In genomic region chr13:84297246-84297645, GRCh38 we compare ENCODE assay signal across 24 cellular contexts.
DNase-seq lines count a peak whose midpoint lies in the region; TF ChIP-seq lines count a peak whose summit lies in the region.
"Had no signal": no experiment of that assay in that cellular context is flagged by ENCODE, and none has a peak within 500 bp of the region (broad histone marks: within the 10 kb centered on the region; RNA-seq: fewer than 3 reads in every experiment).

No MANE protein-coding gene starts in this region.

- no peak overlapping the region for H3K4me2 ChIP-seq in mesendoderm (ENCODE audit: low read length)
- H3K4me2 ChIP-seq: A549; BLaER1 treated with 17β-estradiol and CSF1 and Interleukin-3, amounts not matched to agents 10 nM and 100 nM had no signal

- intact Hi-C loops in posterior vena cava (cut with DNase I) = no loop called here

- no peaks in the 10 kb centered on the region for H3K9me3 ChIP-seq in tibial nerve
- H3K9me3 ChIP-seq: A549; BE2C; BLaER1 treated with 17β-estradiol and CSF1 and Interleukin-3, amounts not matched to agents 10 nM and 100 nM had no signal

- H4K5ac ChIP-seq in mesendoderm (ENCODE audit: low read length) = no peak overlapping the region

- no peak for TF ChIP-seq POLR2A in tibial nerve (IDR thresholded peaks at IDR 0.05)

- no peak overlapping the region for H3K4me3 Mint-ChIP-seq in progenitor cell of endocrine pancreas (ENCODE audit: low read depth)
- H3K4me3 Mint-ChIP-seq: CD14-positive monocyte; CD4-positive, alpha-beta T cell; CD8-positive, alpha-beta memory T cell had no signal

- H3K4me1 ChIP-seq in mesendoderm (ENCODE audit: control insufficient read depth, low read depth, low read length) (no peaks in the 10 kb centered on the region), tibial nerve (no peaks in the 10 kb centered on the region)
- H3K4me1 ChIP-seq: A549; BE2C; BLaER1 treated with 17β-estradiol and CSF1 and Interleukin-3, amounts not matched to agents 10 nM and 100 nM had no signal

- H3K36me3 ChIP-seq in mesendoderm (ENCODE audit: control insufficient read depth, insufficient read depth, low read length) = no peaks in the 10 kb centered on the region
- H3K36me3 ChIP-seq in tibial nerve = no peaks in the 10 kb centered on the region
- H3K36me3 ChIP-seq: BE2C; BLaER1 treated with 17β-estradiol and CSF1 and Interleukin-3, amounts not matched to agents 10 nM and 100 nM had no signal

- no peak overlapping the region for H3K23ac ChIP-seq in mesendoderm (ENCODE audit: low read length)

- no peak overlapping the region for H3K18ac ChIP-seq in mesendoderm (ENCODE audit: low read length)

- no peak overlapping the region for H3K27ac ChIP-seq in mesendoderm (ENCODE audit: low read depth, low read length)
- no peak overlapping the region for H3K27ac ChIP-seq in tibial nerve
- H3K27ac ChIP-seq: 22Rv1; A549; BLaER1 treated with 17β-estradiol and CSF1 and Interleukin-3, amounts not matched to agents 10 nM and 100 nM; GM23248 had no signal

- H4K8ac ChIP-seq in mesendoderm (ENCODE audit: low read depth, low read length) = no peak overlapping the region

- H3K79me1 ChIP-seq in mesendoderm (ENCODE audit: low read length) = no peaks in the 10 kb centered on the region

- H2BK5ac ChIP-seq in mesendoderm (ENCODE audit: low read length) = no peak overlapping the region

- H2BK15ac ChIP-seq in mesendoderm (replicated peaks; ENCODE audit: low read depth) = no peak overlapping the region

- H2AK5ac ChIP-seq in mesendoderm (ENCODE audit: low read length) = no peak overlapping the region

- peaks cover 1% of the 10 kb centered on the region for H3K36me3 Mint-ChIP-seq in progenitor cell of endocrine pancreas (ENCODE audit: insufficient read depth)
- H3K36me3 Mint-ChIP-seq: CD14-positive monocyte; CD8-positive, alpha-beta memory T cell had no signal

- TF ChIP-seq CTCF in progenitor cell of endocrine pancreas (IDR thresholded peaks at IDR 0.05; ENCODE audit: unreplicated experiment) (no peak), tibial nerve (IDR thresholded peaks at IDR 0.05) (no peak)

- no peaks in the 10 kb centered on the region for H3K27me3 Mint-ChIP-seq in progenitor cell of endocrine pancreas
- H3K27me3 Mint-ChIP-seq: CD4-positive, alpha-beta T cell; CD8-positive, alpha-beta memory T cell had no signal

- peak; percentile 16 for DNase-seq in A172 (ENCODE audit: low spot score)
- DNase-seq in amniotic epithelial cell (ENCODE audit: low read depth) = peak; percentile 64
- peak; percentile 1 for DNase-seq in mesendoderm
- no peak for DNase-seq in progenitor cell of endocrine pancreas (ENCODE audit: low spot score, unreplicated experiment)
- DNase-seq in posterior vena cava (ENCODE audit: low spot score) = no peak
- no peak for DNase-seq in tibial nerve (ENCODE audit: low spot score in 2 of 2)
- DNase-seq in cortex of kidney (lab: John Stamatoyannopoulos, UW) = no peak
- DNase-seq: ACHN; AML-193; BE2C; CD4-positive, alpha-beta T cell; CD8-positive, alpha-beta memory T cell; DMS 273 treated with DMSO at 0.1 percent for 48 hours; DMS79; EL; GDM1; GM23248; H7; HCEC 1CT had no signal

- no peak overlapping the region for H3K9ac ChIP-seq in mesendoderm (ENCODE audit: low read length)
- H3K9ac ChIP-seq: BLaER1 treated with 17β-estradiol and CSF1 and Interleukin-3, amounts not matched to agents 10 nM and 100 nM; GM23248 had no signal

- TF ChIP-seq EP300 in tibial nerve (IDR thresholded peaks at IDR 0.05) = no peak

- H3K9me3 Mint-ChIP-seq in progenitor cell of endocrine pancreas (ENCODE audit: low read depth) = peaks cover 16% of the 10 kb centered on the region
- H3K9me3 Mint-ChIP-seq: CD4-positive, alpha-beta T cell had no signal

- no peak overlapping the region for H2BK120ac ChIP-seq in mesendoderm (ENCODE audit: low read depth, low read length)

- peak overlapping the region; percentile 70 for H3K27ac Mint-ChIP-seq in progenitor cell of endocrine pancreas
- H3K27ac Mint-ChIP-seq: CD14-positive monocyte; CD4-positive, alpha-beta T cell; CD8-positive, alpha-beta memory T cell had no signal

- no peak overlapping the region for H3K4me3 ChIP-seq in mesendoderm (ENCODE audit: low read length)
- no peak overlapping the region for H3K4me3 ChIP-seq in tibial nerve
- H3K4me3 ChIP-seq: A549; BLaER1 treated with 17β-estradiol and CSF1 and Interleukin-3, amounts not matched to agents 10 nM and 100 nM; GM12878; GM23248 had no signal

- H3K4ac ChIP-seq in mesendoderm (ENCODE audit: low read depth, low read length) = no peak overlapping the region

- no peak overlapping the region for H3K56ac ChIP-seq in mesendoderm (ENCODE audit: low read length)

- no peaks in the 10 kb centered on the region for H3K79me2 ChIP-seq in mesendoderm (ENCODE audit: control insufficient read depth, insufficient read depth, low read length)

- peaks cover 26% of the 10 kb centered on the region for H3K4me1 Mint-ChIP-seq in progenitor cell of endocrine pancreas (ENCODE audit: low read depth)
- H3K4me1 Mint-ChIP-seq: CD14-positive monocyte; CD8-positive, alpha-beta memory T cell had no signal

- H3K27me3 ChIP-seq in mesendoderm (ENCODE audit: insufficient read depth, low read length, poor library complexity) (no peaks in the 10 kb centered on the region), tibial nerve (no peaks in the 10 kb centered on the region)
- H3K27me3 ChIP-seq: BE2C; BLaER1 treated with 17β-estradiol and CSF1 and Interleukin-3, amounts not matched to agents 10 nM and 100 nM had no signal

Comparison
In these comparisons a context has a peak if more than half of its experiments do, and no peak if none do; other contexts are left out.
1. DNase-seq: peak in A172 (single experiment), amniotic epithelial cell (single experiment) and mesendoderm (single experiment); none in progenitor cell of endocrine pancreas (single experiment), posterior vena cava (single experiment), tibial nerve (0 of 2) and cortex of kidney (single experiment).